32 cellular contexts compared by ENCODE assay signal in genomic region chr13:96871470-96871869, GRCh38.
"Had no signal": no experiment of that assay in that cellular context is flagged by ENCODE, and none has a peak within 500 bp of the region (broad histone marks: within the 10 kb centered on the region; RNA-seq: fewer than 3 reads in every experiment).

No MANE protein-coding gene starts in this region.

- H3K36me3 ChIP-seq: ascending aorta, breast epithelium, cardiac muscle cell, colonic mucosa, esophagus squamous epithelium, gastroesophageal sphincter, heart right ventricle had no signal

- DNase-seq: activated CD4-positive, alpha-beta memory T cell treated with anti-CD3 and anti-CD28 coated beads, Interleukin-2, amount 10 ng/mL, durations not matched to agents 7 days and 5 days; activated CD4-positive, alpha-beta T cell treated with anti-CD3 and anti-CD28 coated beads for 1 hour; activated CD4-positive, alpha-beta T cell treated with anti-CD3 and anti-CD28 coated beads for 4 hours; activated CD4-positive, alpha-beta T cell treated with anti-CD3 and anti-CD28 coated beads, Interleukin-2, amount 10 ng/mL, durations not matched to agents 7 days and 5 days; activated CD4-positive, alpha-beta T cell treated with anti-CD3 and anti-CD28 coated beads, Interleukin-2, amount 50 U/mL, for 4 hours; activated CD8-positive, alpha-beta memory T cell treated with anti-CD3 and anti-CD28 coated beads, Interleukin-2, amount 50 U/mL, for 48 hours; activated gamma-delta T cell; activated naive CD4-positive, alpha-beta T cell; activated naive CD4-positive, alpha-beta T cell treated with anti-CD3 and anti-CD28 coated beads, Interleukin-2, amount 10 ng/mL, durations not matched to agents 7 days and 5 days; activated naive CD8-positive, alpha-beta T cell treated with anti-CD3 and anti-CD28 coated beads, Interleukin-2, amount 10 ng/mL, durations not matched to agents 7 days and 5 days; activated T-cell treated with anti-CD3 and anti-CD28 coated beads for 4 hours; activated T-cell treated with anti-CD3 and anti-CD28 coated beads, Interleukin-2, amount 50 U/mL, for 24 hours; activated T-cell treated with anti-CD3 and anti-CD28 coated beads, Interleukin-2, amount 50 U/mL, for 72 hours; central memory CD4-positive, alpha-beta T cell; cerebellar nuclear complex; colonic mucosa; effector CD8-positive, alpha-beta T cell; esophagus squamous epithelium; foreskin melanocyte; heart right ventricle; T-helper 2 cell had no signal

- H3K4me3 ChIP-seq: ascending aorta, breast epithelium, cardiac muscle cell, colonic mucosa, esophagus squamous epithelium, gastroesophageal sphincter, heart right ventricle had no signal

- H3K9me3 ChIP-seq: ascending aorta, breast epithelium, colonic mucosa, esophagus squamous epithelium, gastroesophageal sphincter, heart right ventricle had no signal

- ATAC-seq: activated naive CD4-positive, alpha-beta T cell treated with anti-CD3 and anti-CD28 coated beads, Interleukin-2, amount 50 U/mL, for 72 hours; activated T-cell treated with anti-CD3 and anti-CD28 coated beads, Interleukin-2, amount 50 U/mL, for 72 hours; gastroesophageal sphincter; heart right ventricle; WTC11 had no signal

- FAIRE-seq: endometrium, endothelial cell of umbilical vein, TTC549 had no signal

- H3K4me1 ChIP-seq: ascending aorta, breast epithelium, colonic mucosa, esophagus squamous epithelium, gastroesophageal sphincter had no signal

- H3K27ac ChIP-seq: ascending aorta, breast epithelium, cardiac muscle cell, colonic mucosa, epithelial cell of prostate, esophagus squamous epithelium, gastroesophageal sphincter, VCaP had no signal

- H3K27me3 ChIP-seq: ascending aorta, breast epithelium, cardiac muscle cell, colonic mucosa, esophagus squamous epithelium, gastroesophageal sphincter had no signal
